In the genomic region with DNA sequence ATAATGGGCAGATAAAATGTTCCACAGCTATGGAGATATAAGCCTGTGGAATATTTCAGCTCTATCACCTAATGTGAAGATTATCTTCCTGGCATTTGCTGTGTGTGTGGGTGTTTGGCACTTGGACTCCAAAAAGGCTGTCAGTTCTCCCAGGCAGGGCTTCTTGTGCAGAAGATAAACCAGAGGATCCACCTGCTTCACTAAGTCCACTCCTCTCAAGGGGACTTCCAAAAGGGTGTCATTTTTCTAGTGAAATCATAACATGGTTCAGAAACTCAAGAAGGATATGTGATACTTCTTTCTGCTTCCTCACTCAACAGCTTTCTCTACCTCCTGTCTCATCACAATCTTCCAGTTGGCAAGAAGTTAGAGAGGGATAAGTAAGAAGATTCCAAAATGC, we compare ENCODE assay signal across 1 cellular context.
TF ChIP-seq lines count a peak whose summit lies in the region.

No MANE protein-coding gene starts in this region.

TF ChIP-seq in GM12878, 131 proteins besides CTCF, POLR2A, EP300 and RAD21 (continued from another document):
- TF ChIP-seq, protein P1, sequence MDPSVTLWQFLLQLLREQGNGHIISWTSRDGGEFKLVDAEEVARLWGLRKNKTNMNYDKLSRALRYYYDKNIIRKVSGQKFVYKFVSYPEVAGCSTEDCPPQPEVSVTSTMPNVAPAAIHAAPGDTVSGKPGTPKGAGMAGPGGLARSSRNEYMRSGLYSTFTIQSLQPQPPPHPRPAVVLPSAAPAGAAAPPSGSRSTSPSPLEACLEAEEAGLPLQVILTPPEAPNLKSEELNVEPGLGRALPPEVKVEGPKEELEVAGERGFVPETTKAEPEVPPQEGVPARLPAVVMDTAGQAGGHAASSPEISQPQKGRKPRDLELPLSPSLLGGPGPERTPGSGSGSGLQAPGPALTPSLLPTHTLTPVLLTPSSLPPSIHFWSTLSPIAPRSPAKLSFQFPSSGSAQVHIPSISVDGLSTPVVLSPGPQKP (IDR thresholded peaks at IDR 0.05; ENCODE audit: low read depth, low read length), result no peak
- TF ChIP-seq HCFC1 (IDR thresholded peaks at IDR 0.05; ENCODE audit: low read length) (no peak), SIX5 (IDR thresholded peaks at IDR 0.05; ENCODE audit: low read depth, low read length, severe bottlenecking) (no peak)
